ENCODE assay signal across 15 cellular contexts in genomic region chr17:66383353-66383752, GRCh38.
DNase-seq lines count a peak whose midpoint lies in the region; ATAC-seq and TF ChIP-seq lines count a peak whose summit lies in the region.
"Had no signal": no experiment of that assay in that cellular context is flagged by ENCODE, and none has a peak within 500 bp of the region (broad histone marks: within the 10 kb centered on the region; RNA-seq: fewer than 3 reads in every experiment).

No MANE protein-coding gene starts in this region.

- in situ Hi-C loops in gastrocnemius medialis (cut with MboI; ENCODE audit: low sequenced_read_pairs in 4 of 4): no loop called here

- intact Hi-C loops in activated CD8-positive, alpha-beta T cell treated with anti-CD3 and anti-CD28 coated beads for 36 hours (cut with micrococcal nuclease): no loop called here
- intact Hi-C loops in sciatic nerve (cut with DNase I): no loop called here
- intact Hi-C loops in ovary (cut with DNase I): no loop called here
- intact Hi-C loops in gastrocnemius medialis (cut with DNase I; ENCODE audit: low total_unique reads): no loop called here

- no peak for TF ChIP-seq CTCF in activated CD8-positive, alpha-beta T cell treated with anti-CD3 and anti-CD28 coated beads for 36 hours (IDR thresholded peaks at IDR 0.05)
- TF ChIP-seq CTCF in cardiac fibroblast (IDR thresholded peaks at IDR 0.05; ENCODE audit: low read depth, low read length) (no peak), ovary (IDR thresholded peaks at IDR 0.05) (no peak), gastrocnemius medialis (IDR thresholded peaks at IDR 0.05 in 4 of 5, conservative IDR thresholded peaks at IDR 0.05 in 1 of 5) (no peak)

- WGBS in ovary, 3 donors: 12 to 24% (median 13%) methylated on average over 4 of the region's 4 CpGs

- CTCF ChIA-PET in activated CD8-positive, alpha-beta T cell treated with anti-CD3 and anti-CD28 coated beads for 36 hours (lab: Charles Lee): no interaction called here
- CTCF ChIA-PET in activated CD8-positive, alpha-beta T cell treated with anti-CD3 and anti-CD28 coated beads, Interleukin-2, amount 10 ng/mL, durations not matched to agents 7 days and 5 days (lab: Charles Lee): interaction anchor here (1.3 kb wide), 1 partner anchor 8 kb away, joined by 4 read pairs; no protein-coding TSS in a partner anchor

- no peak for TF ChIP-seq EP300 in ovary (IDR thresholded peaks at IDR 0.05)

- no peak overlapping the region for H3K4me3 ChIP-seq in cardiac fibroblast (replicated peaks in 1 of 2; ENCODE audit: low read depth in 2 of 2, low read length in 2 of 2)
- no peak overlapping the region for H3K4me3 ChIP-seq in ovary
- H3K4me3 ChIP-seq in gastrocnemius medialis: no peak overlapping the region
- H3K4me3 ChIP-seq: K562 had no signal

- no peaks in the 10 kb centered on the region for H3K27me3 Mint-ChIP-seq in activated CD8-positive, alpha-beta T cell treated with anti-CD3 and anti-CD28 coated beads for 36 hours
- no peaks in the 10 kb centered on the region for H3K27me3 Mint-ChIP-seq in activated CD8-positive, alpha-beta T cell treated with anti-CD3 and anti-CD28 coated beads, Interleukin-2, amount 10 ng/mL, durations not matched to agents 7 days and 5 days (ENCODE audit: low read depth)

- H3K36me3 ChIP-seq in ovary (no peaks in the 10 kb centered on the region), gastrocnemius medialis (no peaks in the 10 kb centered on the region)

- no peak overlapping the region for H3K27ac ChIP-seq in ovary
- H3K27ac ChIP-seq in gastrocnemius medialis: no peak overlapping the region

- H3K9me3 Mint-ChIP-seq in activated CD8-positive, alpha-beta T cell treated with anti-CD3 and anti-CD28 coated beads for 36 hours: peaks cover 7% of the 10 kb centered on the region
- no peaks in the 10 kb centered on the region for H3K9me3 Mint-ChIP-seq in activated CD8-positive, alpha-beta T cell treated with anti-CD3 and anti-CD28 coated beads, Interleukin-2, amount 10 ng/mL, durations not matched to agents 7 days and 5 days (ENCODE audit: insufficient read depth)

- H3K4me1 Mint-ChIP-seq in activated CD8-positive, alpha-beta T cell treated with anti-CD3 and anti-CD28 coated beads for 36 hours (ENCODE audit: low read depth): peaks cover 75% of the 10 kb centered on the region
- peaks cover 39% of the 10 kb centered on the region for H3K4me1 Mint-ChIP-seq in activated CD8-positive, alpha-beta T cell treated with anti-CD3 and anti-CD28 coated beads, Interleukin-2, amount 10 ng/mL, durations not matched to agents 7 days and 5 days (ENCODE audit: low read depth)

- H3K9me3 ChIP-seq in ovary (no peaks in the 10 kb centered on the region), gastrocnemius medialis (no peaks in the 10 kb centered on the region)

- H3K36me3 Mint-ChIP-seq in activated CD8-positive, alpha-beta T cell treated with anti-CD3 and anti-CD28 coated beads for 36 hours (ENCODE audit: low read depth): peaks cover 31% of the 10 kb centered on the region
- peaks cover 29% of the 10 kb centered on the region for H3K36me3 Mint-ChIP-seq in activated CD8-positive, alpha-beta T cell treated with anti-CD3 and anti-CD28 coated beads, Interleukin-2, amount 10 ng/mL, durations not matched to agents 7 days and 5 days (ENCODE audit: low read depth)

- no peak overlapping the region for H3K4me3 Mint-ChIP-seq in activated CD8-positive, alpha-beta T cell treated with anti-CD3 and anti-CD28 coated beads for 36 hours
- H3K4me3 Mint-ChIP-seq in activated CD8-positive, alpha-beta T cell treated with anti-CD3 and anti-CD28 coated beads, Interleukin-2, amount 10 ng/mL, durations not matched to agents 7 days and 5 days: no peak overlapping the region

- DNase-seq in activated CD8-positive, alpha-beta T cell treated with anti-CD3 and anti-CD28 coated beads for 36 hours: no peak
- DNase-seq in activated CD8-positive, alpha-beta T cell treated with anti-CD3 and anti-CD28 coated beads, Interleukin-2, amount 10 ng/mL, durations not matched to agents 7 days and 5 days: no peak
- DNase-seq in HS-5 (ENCODE audit: low read depth): peak; percentile 63
- DNase-seq in cardiac fibroblast (ENCODE audit: low read depth in 2 of 2): peak; percentile 87 to 94
- DNase-seq in sciatic nerve (ENCODE audit: low spot score): no peak
- DNase-seq in ovary: no peak
- DNase-seq in COLO668 (lab: John Stamatoyannopoulos, UW; ENCODE audit: unreplicated experiment): no peak
- DNase-seq in gastrocnemius medialis: no peak
- DNase-seq: activated CD4-positive, CD25-positive, alpha-beta regulatory T cell treated with anti-CD3 and anti-CD28 coated beads, Interleukin-2, amount 50 U/mL, for 72 hours; cerebellar nuclear complex; DMS53; NCI-H1436; NCI-H446 treated with DMSO at 0.1 percent for 48 hours; PC-3 had no signal

- TF ChIP-seq POLR2A in ovary (IDR thresholded peaks at IDR 0.05) (no peak), gastrocnemius medialis (IDR thresholded peaks at IDR 0.05) (no peak)

- peak overlapping the region; percentile 42 for H3K27ac Mint-ChIP-seq in activated CD8-positive, alpha-beta T cell treated with anti-CD3 and anti-CD28 coated beads for 36 hours
- H3K27ac Mint-ChIP-seq in activated CD8-positive, alpha-beta T cell treated with anti-CD3 and anti-CD28 coated beads, Interleukin-2, amount 10 ng/mL, durations not matched to agents 7 days and 5 days: no peak overlapping the region

- POLR2A ChIA-PET in activated CD8-positive, alpha-beta T cell treated with anti-CD3 and anti-CD28 coated beads for 36 hours (lab: Charles Lee): no interaction called here
- POLR2A ChIA-PET in activated CD8-positive, alpha-beta T cell treated with anti-CD3 and anti-CD28 coated beads, Interleukin-2, amount 10 ng/mL, durations not matched to agents 7 days and 5 days (lab: Charles Lee): no interaction called here

- ATAC-seq in activated CD8-positive, alpha-beta T cell treated with anti-CD3 and anti-CD28 coated beads for 36 hours: peak; percentile 37
- no peak for ATAC-seq in activated CD8-positive, alpha-beta T cell treated with anti-CD3 and anti-CD28 coated beads, Interleukin-2, amount 10 ng/mL, durations not matched to agents 7 days and 5 days
- peak; percentile 88 for ATAC-seq in sciatic nerve
- ATAC-seq in gastrocnemius medialis: no peak
- ATAC-seq: K562, PC-3 had no signal

- H3K27me3 ChIP-seq in ovary: no peaks in the 10 kb centered on the region
- H3K27me3 ChIP-seq in gastrocnemius medialis: no peaks in the 10 kb centered on the region

- H3K4me1 ChIP-seq in ovary (ENCODE audit: insufficient read depth) (peaks cover 9% of the 10 kb centered on the region), gastrocnemius medialis (peaks cover 0 to 6% of the 10 kb centered on the region in 2 donors)

Comparison
In these comparisons a context has a peak if more than half of its experiments do, and no peak if none do; other contexts are left out.
1. ATAC-seq: peak in activated CD8-positive, alpha-beta T cell treated with anti-CD3 and anti-CD28 coated beads for 36 hours (single experiment) and sciatic nerve (single experiment); none in activated CD8-positive, alpha-beta T cell treated with anti-CD3 and anti-CD28 coated beads, Interleukin-2, amount 10 ng/mL, durations not matched to agents 7 days and 5 days (single experiment) and gastrocnemius medialis (0 of 2).
2. DNase-seq: peak in HS-5 (single experiment) and cardiac fibroblast (2 of 2); none in activated CD8-positive, alpha-beta T cell treated with anti-CD3 and anti-CD28 coated beads for 36 hours (single experiment), activated CD8-positive, alpha-beta T cell treated with anti-CD3 and anti-CD28 coated beads, Interleukin-2, amount 10 ng/mL, durations not matched to agents 7 days and 5 days (single experiment), sciatic nerve (single experiment), ovary (0 of 5), COLO668 (single experiment) and gastrocnemius medialis (0 of 2).